Comparison of ENCODE assay signal across 8 cellular contexts in the genomic region with DNA sequence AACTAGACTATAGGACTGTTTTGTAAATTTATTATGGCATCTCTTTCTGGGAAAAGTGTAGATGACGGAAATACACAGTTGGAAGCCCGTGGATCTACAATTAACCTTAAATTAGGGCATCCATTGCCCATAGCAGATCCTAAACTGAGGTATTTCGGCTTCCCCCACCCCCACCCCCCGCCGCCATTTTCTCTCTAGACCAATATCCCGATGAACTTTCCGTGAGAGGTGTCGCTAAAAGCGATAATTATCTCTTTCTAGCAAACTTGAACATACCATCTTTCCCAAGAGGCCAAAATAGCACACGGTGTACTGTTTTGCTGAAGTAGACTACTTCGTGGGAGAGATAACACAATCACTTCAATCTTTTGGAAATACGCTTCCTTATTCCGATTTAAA. TPM values are rescaled to one million over a fixed set of nuclear protein-coding genes. Genes with fewer than 3 reads are reported as not detected.
DNase-seq lines count a peak whose midpoint lies in the region; ATAC-seq and TF ChIP-seq lines count a peak whose summit lies in the region.

No MANE protein-coding gene starts in this region.

- H3K4me1 ChIP-seq in heart right ventricle = peaks cover 0 to 9% (median 0%) of the 10 kb centered on the region in 9 donors

- peaks cover 15% of the 10 kb centered on the region for H3K36me3 Mint-ChIP-seq in activated T-helper 2 cell treated with anti-CD3 and anti-CD28 coated beads, Interferon-gamma antibody, Interleukin-2, Interleukin-4, amounts not matched to agents 10 μg/mL and 5 μg/mL and 100 μg/mL, durations not matched to agents 14 hours and 24 hours and 36 hours (ENCODE audit: low read depth)
- peaks cover 0 to 3% (median 3%) of the 10 kb centered on the region in 3 donors for H3K36me3 Mint-ChIP-seq in immature natural killer cell

- H3K27me3 ChIP-seq in heart right ventricle = peaks cover 0 to 88% (median 0%) of the 10 kb centered on the region in 7 donors

- H3K4me3 Mint-ChIP-seq in activated T-helper 2 cell treated with anti-CD3 and anti-CD28 coated beads, Interferon-gamma antibody, Interleukin-2, Interleukin-4, amounts not matched to agents 10 μg/mL and 5 μg/mL and 100 μg/mL, durations not matched to agents 14 hours and 24 hours and 36 hours (ENCODE audit: low read depth) = peak overlapping the region; percentile 85
- H3K4me3 Mint-ChIP-seq in immature natural killer cell = peak overlapping the region; percentile 80 to 90 (median 87)

- DNase-seq in heart right ventricle = no peak
- no peak for DNase-seq in Right ventricle myocardium inferior (ENCODE audit: missing footprints)
- DNase-seq in activated T-helper 2 cell treated with anti-CD3 and anti-CD28 coated beads, Interferon-gamma antibody, Interleukin-2, Interleukin-4, amounts not matched to agents 10 μg/mL and 5 μg/mL and 100 μg/mL, durations not matched to agents 14 hours and 24 hours and 36 hours (ENCODE audit: low spot score) = no peak
- DNase-seq in immature natural killer cell = no peak
- peak; percentile 34 for DNase-seq in superior temporal gyrus (ENCODE audit: extremely low spot score)
- DNase-seq in retina = no peak

- no peaks in the 10 kb centered on the region for H3K9me3 ChIP-seq in heart right ventricle

- H3K4me1 Mint-ChIP-seq in activated T-helper 2 cell treated with anti-CD3 and anti-CD28 coated beads, Interferon-gamma antibody, Interleukin-2, Interleukin-4, amounts not matched to agents 10 μg/mL and 5 μg/mL and 100 μg/mL, durations not matched to agents 14 hours and 24 hours and 36 hours (ENCODE audit: low read depth) = peaks cover 12% of the 10 kb centered on the region
- H3K4me1 Mint-ChIP-seq in immature natural killer cell = peaks cover 15 to 29% of the 10 kb centered on the region in 2 donors

- H3K27ac Mint-ChIP-seq in activated T-helper 2 cell treated with anti-CD3 and anti-CD28 coated beads, Interferon-gamma antibody, Interleukin-2, Interleukin-4, amounts not matched to agents 10 μg/mL and 5 μg/mL and 100 μg/mL, durations not matched to agents 14 hours and 24 hours and 36 hours = peak overlapping the region; percentile 90
- H3K27ac Mint-ChIP-seq in immature natural killer cell = peak overlapping the region; percentile 88 to 96 (median 90)

- H3K9me3 Mint-ChIP-seq in activated T-helper 2 cell treated with anti-CD3 and anti-CD28 coated beads, Interferon-gamma antibody, Interleukin-2, Interleukin-4, amounts not matched to agents 10 μg/mL and 5 μg/mL and 100 μg/mL, durations not matched to agents 14 hours and 24 hours and 36 hours = no peaks in the 10 kb centered on the region
- H3K9me3 Mint-ChIP-seq in immature natural killer cell = no peaks in the 10 kb centered on the region

- WGBS in heart right ventricle, 2 donors = 5 to 12% methylated on average over 13 of the region's 13 CpGs

- ATAC-seq in heart right ventricle = no peak
- ATAC-seq in Right ventricle myocardium inferior = no peak
- no peak for ATAC-seq in GM18517 (IDR thresholded peaks at IDR 0.05; ENCODE audit: unreplicated experiment)
- ATAC-seq in GM21515 (IDR thresholded peaks at IDR 0.05; ENCODE audit: unreplicated experiment) = no peak

- peak overlapping the region in 9 of 10 donors; percentile 93 to 97 (median 96) for H3K27ac ChIP-seq in heart right ventricle

- TF ChIP-seq CTCF in heart right ventricle (IDR thresholded peaks at IDR 0.05) = no peak

- peak overlapping the region; percentile 41 to 94 (median 80) for H3K4me3 ChIP-seq in heart right ventricle

- peaks cover 4% of the 10 kb centered on the region for H3K27me3 Mint-ChIP-seq in activated T-helper 2 cell treated with anti-CD3 and anti-CD28 coated beads, Interferon-gamma antibody, Interleukin-2, Interleukin-4, amounts not matched to agents 10 μg/mL and 5 μg/mL and 100 μg/mL, durations not matched to agents 14 hours and 24 hours and 36 hours (ENCODE audit: low read depth)
- peaks cover 5 to 12% (median 6%) of the 10 kb centered on the region in 3 donors for H3K27me3 Mint-ChIP-seq in immature natural killer cell (ENCODE audit: low read depth in 3 of 3)

- intact Hi-C loops in heart right ventricle (cut with DNase I) (loop anchor here in 5 of 10 donors (5.0 to 10.0 kb wide), 3 partner anchors 112 to 122 kb away; partner anchors contain the start of genes APOO (in 4 of the 5) and CXorf58 (in 4 of the 5)), Right ventricle myocardium inferior (cut with DNase I) (loop anchor here (10.0 kb wide), 1 partner anchor 242 kb away; the partner anchor contains the start of gene SAT1)
- intact Hi-C loops in activated T-helper 2 cell treated with anti-CD3 and anti-CD28 coated beads, Interferon-gamma antibody, Interleukin-2, Interleukin-4, amounts not matched to agents 10 μg/mL and 5 μg/mL and 100 μg/mL, durations not matched to agents 14 hours and 24 hours and 36 hours (cut with micrococcal nuclease) = loop anchor here (1.0 to 10.0 kb wide), 4 partner anchors 74 to 362 kb away; partner anchors contain the start of genes ACOT9, CXorf58 and PRDX4

- no peaks in the 10 kb centered on the region for H3K36me3 ChIP-seq in heart right ventricle

RNA-seq across cellular contexts. Expression of gene KLHL15, which starts 0.6 kb away (rescaled TPM):
- total RNA-seq in heart right ventricle = 1 to 10 TPM; 5.3 to 7.9 (median 7.4) TPM
- 1 to 10 TPM; 1.2 to 2.0 TPM for polyA plus RNA-seq in heart right ventricle
- total RNA-seq in Right ventricle myocardium inferior = 6.8 TPM
- total RNA-seq in activated T-helper 2 cell treated with anti-CD3 and anti-CD28 coated beads, Interferon-gamma antibody, Interleukin-2, Interleukin-4, amounts not matched to agents 10 μg/mL and 5 μg/mL and 100 μg/mL, durations not matched to agents 14 hours and 24 hours and 36 hours = 10.3 and 11.3 TPM in 2 replicates
- polyA plus RNA-seq in immature natural killer cell = 1 to 10 TPM; 1.6 to 2.4 (median 1.8) TPM

RNA-seq across cellular contexts. Expression of gene EIF2S3, which starts 28.4 kb away (rescaled TPM):
- total RNA-seq in heart right ventricle (100 to 1,000 TPM in 1 of 10 donors, 10 to 100 TPM in 9; 68.7 to 104 (median 80.6) TPM), Right ventricle myocardium inferior (66.8 TPM)
- polyA plus RNA-seq in heart right ventricle (10 to 100 TPM; 28.4 to 38.6 TPM), immature natural killer cell (10 to 100 TPM; 43.1 to 80.6 (median 79.4) TPM)
- 188 and 189 TPM in 2 replicates for total RNA-seq in activated T-helper 2 cell treated with anti-CD3 and anti-CD28 coated beads, Interferon-gamma antibody, Interleukin-2, Interleukin-4, amounts not matched to agents 10 μg/mL and 5 μg/mL and 100 μg/mL, durations not matched to agents 14 hours and 24 hours and 36 hours
